7 cellular contexts compared by ENCODE assay signal in the genomic region with DNA sequence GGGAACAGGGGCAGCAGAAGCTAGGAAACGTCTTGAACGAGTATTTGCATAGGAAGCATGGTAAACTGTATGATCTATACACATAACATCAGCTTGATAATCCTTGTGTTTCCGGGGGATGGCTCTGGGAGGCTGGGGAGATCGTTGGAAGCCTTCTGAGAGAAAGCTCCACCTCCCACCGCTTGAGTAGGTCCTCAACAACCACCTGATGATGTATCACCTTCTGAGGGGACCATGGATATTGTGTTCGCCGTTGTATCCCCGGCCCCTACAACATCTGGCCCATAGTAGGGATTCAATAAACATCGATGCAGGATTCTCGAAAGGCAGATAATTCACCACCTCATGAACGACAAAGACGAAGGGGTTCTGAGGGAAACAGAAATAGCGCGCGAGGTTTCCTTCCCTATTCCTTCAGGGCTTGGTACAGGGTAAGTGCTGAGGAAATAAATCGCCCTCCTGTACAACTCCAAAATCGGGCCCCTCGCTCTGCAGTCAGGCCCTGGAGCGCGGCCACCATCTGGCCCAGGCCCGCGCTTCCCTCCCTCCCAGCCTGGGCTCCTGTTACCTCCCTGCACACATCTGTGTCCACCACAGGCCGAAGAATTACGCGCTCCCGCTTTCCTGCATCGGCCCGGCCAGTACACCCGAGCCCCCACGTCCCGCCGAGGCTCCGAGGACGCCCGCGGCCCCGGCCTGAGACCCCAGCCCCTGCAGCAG.
DNase-seq lines count a peak whose midpoint lies in the region; ATAC-seq and TF ChIP-seq lines count a peak whose summit lies in the region.
"Not testable (repeated sequence)": the region's sequence is repeated elsewhere in the genome, so short reads cannot be mapped to it uniquely, and the experiment has no call there.

No MANE protein-coding gene starts in this region.

- H3K4me3 ChIP-seq in H7 (ENCODE audit: insufficient read depth, low read depth, low read length) = peak overlapping the region; percentile 12; the same call in 1 of the 2 replicates
- not testable (repeated sequence) for H3K4me3 ChIP-seq in SU-DHL-6 (ENCODE audit: insufficient read depth, low read length, poor library complexity, severe bottlenecking)
- peak overlapping the region; percentile 34 for H3K4me3 ChIP-seq in astrocyte of the spinal cord (ENCODE audit: low read depth, low read length)
- peak overlapping the region; percentile 52 for H3K4me3 ChIP-seq in psoas muscle

- in situ Hi-C loops in astrocyte of the spinal cord (cut with HindIII; ENCODE audit: low sequenced_read_pairs) = not testable (repeated sequence)

- H2AFZ ChIP-seq in SU-DHL-6 (ENCODE audit: low read depth, low read length, severe bottlenecking) = not testable (repeated sequence)

- H3K4me1 ChIP-seq in psoas muscle = not testable (repeated sequence)

- H3K27ac ChIP-seq in SU-DHL-6 (ENCODE audit: low read depth, low read length); psoas muscle: not testable (repeated sequence)

- 19 to 31% (median 25%) methylated on average over 5 to 7 of the region's 37 CpGs for WGBS in psoas muscle, 3 donors

- not testable (repeated sequence) for TF ChIP-seq CTCF in SU-DHL-6 (IDR thresholded peaks at IDR 0.05; ENCODE audit: insufficient read depth, low read length, poor library complexity, severe bottlenecking); astrocyte of the spinal cord (IDR thresholded peaks at IDR 0.05; ENCODE audit: low read depth, low read length); psoas muscle (IDR thresholded peaks at IDR 0.05)

- not testable (repeated sequence) for H3K79me2 ChIP-seq in SU-DHL-6 (ENCODE audit: insufficient read depth, low read length)

- H3K9me2 ChIP-seq in SU-DHL-6 (replicated peaks; ENCODE audit: insufficient read depth, low read length) = not testable (repeated sequence)

- DNase-seq in H7; astrocyte of the spinal cord (ENCODE audit: low read depth, low spot score); left ventricle myocardium superior; psoas muscle: not testable (repeated sequence)

- peak overlapping the region; percentile 37 for H3K4me2 ChIP-seq in SU-DHL-6 (ENCODE audit: low read depth, low read length, poor library complexity, severe bottlenecking)

- H3K27me3 ChIP-seq in H7 (ENCODE audit: control insufficient read depth, insufficient read depth, low read length); SU-DHL-6 (ENCODE audit: low read length); psoas muscle (ENCODE audit: insufficient read depth in 3 of 3, low read length in 2 of 3): not testable (repeated sequence)

- H3F3A ChIP-seq in SU-DHL-6 (ENCODE audit: insufficient read depth) = not testable (repeated sequence)

- H3K9ac ChIP-seq in SU-DHL-6 (ENCODE audit: low read length) = not testable (repeated sequence)

- not testable (repeated sequence) for H3K36me3 ChIP-seq in H7 (replicated peaks; ENCODE audit: control insufficient read depth, insufficient read depth, low read length); SU-DHL-6 (ENCODE audit: low read length); psoas muscle (ENCODE audit: insufficient read depth in 1 of 2, low read depth in 1 of 2)

- H4K20me1 ChIP-seq in SU-DHL-6 (ENCODE audit: low read depth, low read length) = not testable (repeated sequence)

- ATAC-seq in GM18909 (IDR thresholded peaks at IDR 0.05; ENCODE audit: poor library complexity, unreplicated experiment) = peak; percentile 24
- ATAC-seq in HG03196 (IDR thresholded peaks at IDR 0.05; ENCODE audit: unreplicated experiment) = peak; percentile 22
- ATAC-seq in left ventricle myocardium superior = peak; percentile 77
- ATAC-seq in psoas muscle = peak; percentile 71 to 86 (median 76)

- intact Hi-C loops in left ventricle myocardium superior (cut with micrococcal nuclease); psoas muscle (cut with DNase I): not testable (repeated sequence)

- not testable (repeated sequence) for H3K9me3 ChIP-seq in SU-DHL-6 (ENCODE audit: insufficient read depth, low read length); psoas muscle

Comparison
In these comparisons a context has a peak if more than half of its experiments do, and no peak if none do; other contexts are left out.
1. ATAC-seq: peak in every context shown above with its lines; median percentile 77 in left ventricle myocardium superior; 76 in psoas muscle; 24 in GM18909; 22 in HG03196.